Comparison of ENCODE assay signal across 10 cellular contexts in genomic region chr3:171801738-171802600, GRCh38. TPM values are rescaled to one million over a fixed set of nuclear protein-coding genes. Genes with fewer than 3 reads are reported as not detected.
DNase-seq lines count a peak whose midpoint lies in the region; ATAC-seq and TF ChIP-seq lines count a peak whose summit lies in the region.
"Had no signal": no experiment of that assay in that cellular context is flagged by ENCODE, and none has a peak within 500 bp of the region (broad histone marks: within the 10 kb centered on the region; RNA-seq: fewer than 3 reads in every experiment).

No MANE protein-coding gene starts in this region.

- DNase-seq in HFFc6 (peak; percentile 78), brain microvascular endothelial cell (peak; percentile 85), left colon (no peak), tibial nerve (ENCODE audit: low spot score in 2 of 2) (no peak), cerebellar nuclear complex (lab: John Stamatoyannopoulos, UW) (no peak), NCI-H2081 treated with DMSO at 0.1 percent for 48 hours (lab: John Stamatoyannopoulos, UW) (no peak)
- no peak for DNase-seq in activated CD4-positive, alpha-beta T cell treated with anti-CD3 and anti-CD28 coated beads for 1 hour
- DNase-seq: activated CD4-positive, alpha-beta T cell treated with anti-CD3 and anti-CD28 coated beads, Interleukin-2, amount 50 U/mL, for 48 hours; effector memory CD8-positive, alpha-beta T cell; psoas muscle had no signal

- H3K36me3 ChIP-seq in brain microvascular endothelial cell (replicated peaks), result no peaks in the 10 kb centered on the region
- H3K36me3 ChIP-seq in tibial nerve, result no peaks in the 10 kb centered on the region

- H3K27me3 ChIP-seq in brain microvascular endothelial cell (replicated peaks) (no peaks in the 10 kb centered on the region), tibial nerve (no peaks in the 10 kb centered on the region)

- no peaks in the 10 kb centered on the region for H3K27me3 Mint-ChIP-seq in HFFc6 (ENCODE audit: insufficient read depth)
- H3K27me3 Mint-ChIP-seq: effector memory CD8-positive, alpha-beta T cell had no signal

- H3K9me3 ChIP-seq in tibial nerve, result no peaks in the 10 kb centered on the region
- H3K9me3 ChIP-seq: psoas muscle had no signal

- H3K4me3 Mint-ChIP-seq in HFFc6, result peak overlapping the region; percentile 35
- H3K4me3 Mint-ChIP-seq: effector memory CD8-positive, alpha-beta T cell had no signal

- WGBS in tibial nerve, 2 donors, result 57 to 66% methylated on average over 4 of the region's 4 CpGs

- no peak for TF ChIP-seq POLR2A in tibial nerve (IDR thresholded peaks at IDR 0.05)

- intact Hi-C loops in left colon (cut with DNase I, micrococcal nuclease), result no loop called here

- ATAC-seq in left colon, result peak; percentile 38
- ATAC-seq: effector memory CD8-positive, alpha-beta T cell; psoas muscle had no signal

- no peaks in the 10 kb centered on the region for H3K36me3 Mint-ChIP-seq in HFFc6 (ENCODE audit: low read depth)

- peaks cover 53% of the 10 kb centered on the region for H3K4me1 Mint-ChIP-seq in HFFc6 (ENCODE audit: low read depth)

- TF ChIP-seq EP300 in tibial nerve (IDR thresholded peaks at IDR 0.05), result peak in 1 of 2 donors; percentile 63

- in situ Hi-C loops in brain microvascular endothelial cell (cut with HindIII; ENCODE audit: low pct_ligation_motif_present, low sequenced_read_pairs), result no loop called here

- H3K4me3 ChIP-seq in brain microvascular endothelial cell (ENCODE audit: low read depth, low read length) (no peak overlapping the region), tibial nerve (no peak overlapping the region)
- H3K4me3 ChIP-seq: psoas muscle had no signal

- no peaks in the 10 kb centered on the region for H3K9me3 Mint-ChIP-seq in HFFc6
- H3K9me3 Mint-ChIP-seq: effector memory CD8-positive, alpha-beta T cell had no signal

- peak overlapping the region; percentile 77 for H3K27ac Mint-ChIP-seq in HFFc6
- H3K27ac Mint-ChIP-seq: effector memory CD8-positive, alpha-beta T cell had no signal

- peak overlapping the region; percentile 98 for H3K27ac ChIP-seq in brain microvascular endothelial cell
- H3K27ac ChIP-seq in tibial nerve, result peak overlapping the region; percentile 20 to 67 (median 42)
- H3K27ac ChIP-seq: psoas muscle had no signal

- TF ChIP-seq CTCF in HFFc6 (IDR thresholded peaks at IDR 0.05) (no peak), brain microvascular endothelial cell (IDR thresholded peaks at IDR 0.05; ENCODE audit: low read depth, low read length, missing control alignments) (no peak), tibial nerve (IDR thresholded peaks at IDR 0.05) (no peak)

- H3K4me1 ChIP-seq in tibial nerve, result peaks cover 0 to 58% (median 22%) of the 10 kb centered on the region in 4 donors
- H3K4me1 ChIP-seq: psoas muscle had no signal

RNA-seq across cellular contexts. Expression of gene PLD1, which starts 8.3 kb away (rescaled TPM):
- total RNA-seq in HFFc6 (2021; fragmentation: NEBNext Ultra II Directional; extraction: Animal tissue kit (Norgen Biotek cat#: 25700)), result 1 to 10 TPM; 4.1 to 6.0 (median 5.3) TPM
- 100 to 1,000 TPM in 1 of 2 donors, 10 to 100 TPM in 1; 79.7 to 109 TPM for total RNA-seq in left colon
- 10 to 100 TPM; 15.3 to 55.9 (median 45.4) TPM for total RNA-seq in tibial nerve

RNA-seq across cellular contexts. Expression of gene TMEM212, which starts 41.2 kb away (rescaled TPM):
- not detected for total RNA-seq in HFFc6 (2021; fragmentation: NEBNext Ultra II Directional; extraction: Animal tissue kit (Norgen Biotek cat#: 25700))
- not detected for total RNA-seq in left colon
- total RNA-seq in tibial nerve, result not detected
- total RNA-seq: psoas muscle had no signal

Comparison
In these comparisons a context has a peak if more than half of its experiments do, and no peak if none do; other contexts are left out.
1. DNase-seq: peak in HFFc6 (single experiment) and brain microvascular endothelial cell (single experiment); none in left colon (0 of 2), tibial nerve (0 of 2), cerebellar nuclear complex (0 of 2), activated CD4-positive, alpha-beta T cell treated with anti-CD3 and anti-CD28 coated beads for 1 hour (single experiment) and NCI-H2081 treated with DMSO at 0.1 percent for 48 hours (single experiment).